ENCODE assay signal across 8 cellular contexts in the genomic region with DNA sequence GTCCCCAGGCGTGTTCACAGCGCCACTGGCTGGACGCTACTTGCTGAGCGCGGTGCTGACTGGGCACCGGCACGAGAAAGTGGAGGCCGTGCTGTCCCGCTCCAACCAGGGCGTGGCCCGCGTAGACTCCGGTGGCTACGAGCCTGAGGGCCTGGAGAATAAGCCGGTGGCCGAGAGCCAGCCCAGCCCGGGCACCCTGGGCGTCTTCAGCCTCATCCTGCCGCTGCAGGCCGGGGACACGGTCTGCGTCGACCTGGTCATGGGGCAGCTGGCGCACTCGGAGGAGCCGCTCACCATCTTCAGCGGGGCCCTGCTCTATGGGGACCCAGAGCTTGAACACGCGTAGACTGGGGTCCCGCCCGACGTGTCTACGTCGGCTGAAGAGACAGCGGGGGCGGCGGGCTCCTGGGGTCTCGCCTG. TPM values are rescaled to one million over a fixed set of nuclear protein-coding genes. Genes with fewer than 3 reads are reported as not detected.
DNase-seq lines count a peak whose midpoint lies in the region; ATAC-seq and TF ChIP-seq lines count a peak whose summit lies in the region.

No MANE protein-coding gene starts in this region.

- H3K4me3 ChIP-seq in HUES64 (ENCODE audit: low read length) = peak overlapping the region; percentile 73
- peak overlapping the region; percentile 81 for H3K4me3 ChIP-seq in endodermal cell (ENCODE audit: low read length)

- H3K9me3 ChIP-seq in HUES64 (ENCODE audit: insufficient read depth, low read depth, low read length) = no peaks in the 10 kb centered on the region
- no peaks in the 10 kb centered on the region for H3K9me3 ChIP-seq in endodermal cell (ENCODE audit: control insufficient read depth, low read length)

- WGBS in HUES64 = 1% methylated on average over 38 of the region's 38 CpGs
- 4 to 5% methylated on average over 18 to 38 of the region's 38 CpGs for WGBS in endodermal cell (ENCODE audit: insufficient coverage in 1 of 2, insufficient read length in 1 of 2), 2 experiments

- H3K27ac ChIP-seq in C4-2B (peak overlapping the region; percentile 57), HUES64 (ENCODE audit: low read depth, low read length) (peak overlapping the region; percentile 52; the same call in 1 of the 2 replicates), VCaP (peak overlapping the region; percentile 73), endodermal cell (ENCODE audit: low read depth, low read length) (no peak overlapping the region)

- H3K36me3 Mint-ChIP-seq in endodermal cell (ENCODE audit: low read depth) = no peaks in the 10 kb centered on the region

- no peaks in the 10 kb centered on the region for H3K9me3 Mint-ChIP-seq in endodermal cell

- H3K27me3 ChIP-seq in HUES64 (ENCODE audit: insufficient read depth, low read length) = peaks cover 24% of the 10 kb centered on the region
- peaks cover 26% of the 10 kb centered on the region for H3K27me3 ChIP-seq in endodermal cell (ENCODE audit: control insufficient read depth, insufficient read depth, low read length, poor library complexity, severe bottlenecking)

- H3K9ac ChIP-seq in HUES64 (ENCODE audit: low read depth, low read length) (peak overlapping the region; percentile 82), endodermal cell (ENCODE audit: extremely low read depth, low read length, poor library complexity, severe bottlenecking) (peak overlapping the region; percentile 66)

- H3K4me1 ChIP-seq in HUES64 (ENCODE audit: insufficient read depth, low read length) (0 out of 2 replicates have a peak, but pooled peaks cover 5% of the 10 kb centered on the region), endodermal cell (ENCODE audit: control insufficient read depth, insufficient read depth, low read length) (no peaks in the 10 kb centered on the region)

- H3K36me3 ChIP-seq in HUES64 (ENCODE audit: insufficient read depth, low read length) (no peaks in the 10 kb centered on the region), endodermal cell (ENCODE audit: control insufficient read depth, insufficient read depth, low read length) (no peaks in the 10 kb centered on the region)

- H3K27me3 Mint-ChIP-seq in endodermal cell (ENCODE audit: insufficient read depth) = peaks cover 28% of the 10 kb centered on the region

- ATAC-seq in GM18909 (IDR thresholded peaks at IDR 0.05; ENCODE audit: poor library complexity, unreplicated experiment) = peak; percentile 16
- no peak for ATAC-seq in HG02884 (IDR thresholded peaks at IDR 0.05; ENCODE audit: unreplicated experiment)

- DNase-seq in endodermal cell (peak; percentile 85), medulla oblongata (ENCODE audit: extremely low spot score) (peak; percentile 88)
- peak; percentile 31 for DNase-seq in stimulated activated naive CD4-positive, alpha-beta T cell treated with Interleukin-2 at 50 U/mL for 16 hours (lab: John Stamatoyannopoulos, UW)

- H3K4me1 Mint-ChIP-seq in endodermal cell = peaks cover 9% of the 10 kb centered on the region

- TF ChIP-seq CTCF in C4-2B (conservative IDR thresholded peaks at IDR 0.05) (no peak), VCaP (conservative IDR thresholded peaks at IDR 0.05) (no peak), endodermal cell (conservative IDR thresholded peaks at IDR 0.05) (peak; percentile 47)

- peak overlapping the region; percentile 58 for H3K4me3 Mint-ChIP-seq in endodermal cell

- no peak overlapping the region for H3K27ac Mint-ChIP-seq in endodermal cell

RNA-seq across cellular contexts. Expression of a gene that starts 0.9 kb away (rescaled TPM):
- 4.0 TPM for polyA plus RNA-seq in HUES64 (2013, experiment 1 of 2)
- polyA plus RNA-seq in HUES64 (2013, experiment 2 of 2) = 3.6 TPM
- total RNA-seq in endodermal cell = 1 to 10 TPM; 3.3 to 3.9 TPM
- polyA plus RNA-seq in endodermal cell (2013, experiment 1 of 2) = 2.9 TPM
- 2.6 TPM for polyA plus RNA-seq in endodermal cell (2013, experiment 2 of 2)

RNA-seq across cellular contexts. Expression of a gene that starts 7.3 kb away (rescaled TPM):
- 5.9 TPM for polyA plus RNA-seq in HUES64 (2013, experiment 1 of 2)
- polyA plus RNA-seq in HUES64 (2013, experiment 2 of 2) = 8.4 TPM
- 1 to 10 TPM; 1.9 to 2.1 TPM for total RNA-seq in endodermal cell
- polyA plus RNA-seq in endodermal cell (2013, experiment 1 of 2) = 11.8 TPM
- polyA plus RNA-seq in endodermal cell (2013, experiment 2 of 2) = 15.3 TPM

RNA-seq across cellular contexts. Expression of a gene that starts 14.2 kb away (rescaled TPM):
- 170 TPM for polyA plus RNA-seq in HUES64 (2013, experiment 1 of 2)
- 183 TPM for polyA plus RNA-seq in HUES64 (2013, experiment 2 of 2)
- total RNA-seq in endodermal cell = 100 to 1,000 TPM; 290 to 311 TPM
- 206 TPM for polyA plus RNA-seq in endodermal cell (2013, experiment 1 of 2)
- polyA plus RNA-seq in endodermal cell (2013, experiment 2 of 2) = 204 TPM

RNA-seq across cellular contexts. Expression of a gene that starts 33.2 kb away (rescaled TPM):
- polyA plus RNA-seq in HUES64 (2013, experiment 1 of 2) = 1.2 TPM
- 2.3 TPM for polyA plus RNA-seq in HUES64 (2013, experiment 2 of 2)
- total RNA-seq in endodermal cell = under 1 TPM; 0.20 to 0.33 TPM
- 2.0 TPM for polyA plus RNA-seq in endodermal cell (2013, experiment 1 of 2)
- polyA plus RNA-seq in endodermal cell (2013, experiment 2 of 2) = 1.4 TPM

RNA-seq across cellular contexts. Expression of a gene that starts 34.2 kb away (rescaled TPM):
- polyA plus RNA-seq in HUES64 (2013, experiment 1 of 2) = 35.8 TPM
- polyA plus RNA-seq in HUES64 (2013, experiment 2 of 2) = 52.5 TPM
- total RNA-seq in endodermal cell = 10 to 100 TPM; 56.9 to 76.1 TPM
- polyA plus RNA-seq in endodermal cell (2013, experiment 1 of 2) = 72.2 TPM
- polyA plus RNA-seq in endodermal cell (2013, experiment 2 of 2) = 70.4 TPM

Comparison
In these comparisons a context has a peak if more than half of its experiments do, and no peak if none do; other contexts are left out.
1. DNase-seq: peak in every context shown above with its lines; median percentile 88 in medulla oblongata; 85 in endodermal cell; 31 in stimulated activated naive CD4-positive, alpha-beta T cell treated with Interleukin-2 at 50 U/mL for 16 hours.